In the genomic region with DNA sequence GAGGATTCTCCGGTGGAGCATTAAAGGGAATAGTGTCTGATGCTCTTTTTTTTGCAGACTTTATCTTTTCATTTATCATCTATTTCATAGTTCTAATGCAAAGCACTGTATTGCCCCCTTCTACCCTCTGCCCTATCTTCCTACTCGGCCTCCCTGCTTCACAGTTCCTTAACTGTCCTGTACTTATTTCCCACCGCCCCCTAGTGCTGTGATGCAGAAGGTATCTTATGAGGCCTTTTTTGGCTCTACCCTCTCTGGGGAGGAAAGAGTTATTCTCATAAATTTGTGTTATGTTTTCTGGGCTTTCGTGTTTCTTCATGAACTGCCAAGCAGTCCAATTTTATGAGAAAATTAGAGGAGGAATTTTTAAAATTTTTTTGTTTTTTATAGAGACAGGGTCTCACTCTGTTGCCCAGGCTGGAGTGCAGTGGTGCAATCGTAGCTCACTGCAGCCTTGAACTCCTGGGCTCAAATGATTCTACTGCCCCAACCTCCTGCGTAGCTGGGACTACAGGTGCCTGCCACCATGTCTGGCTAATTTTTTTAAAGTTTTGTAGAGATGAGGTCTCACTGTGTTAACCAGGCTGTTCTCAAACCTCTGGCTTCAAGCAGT, we compare ENCODE assay signal across 8 cellular contexts. TPM values are rescaled to one million over a fixed set of nuclear protein-coding genes. Genes with fewer than 3 reads are reported as not detected.
DNase-seq lines count a peak whose midpoint lies in the region; ATAC-seq and TF ChIP-seq lines count a peak whose summit lies in the region.

No MANE protein-coding gene starts in this region.

- intact Hi-C loops in A673 (cut with micrococcal nuclease; ENCODE audit: unreplicated experiment) (no loop called here), posterior vena cava (cut with DNase I) (no loop called here)

- TF ChIP-seq CTCF in A673 (conservative IDR thresholded peaks at IDR 0.05; ENCODE audit: low read depth, low read length), result peak; percentile 82
- peak; percentile 66; the same call in 1 of the 2 replicates for TF ChIP-seq CTCF in GM12875 (IDR thresholded peaks at IDR 0.05; ENCODE audit: borderline replicate concordance, insufficient read depth, low read depth, low read length)
- peak in 3 of 4 experiments; percentile 57 to 65 (median 59) for TF ChIP-seq CTCF in gastroesophageal sphincter (IDR thresholded peaks at IDR 0.05)
- peak; percentile 77 for TF ChIP-seq CTCF in osteoblast (IDR thresholded peaks at IDR 0.05; ENCODE audit: extremely low read depth, low read depth, low read length)

- H3K9me3 ChIP-seq in A673 (ENCODE audit: low read depth, low read length, poor library complexity, severe bottlenecking) (no peaks in the 10 kb centered on the region), NT2/D1 (ENCODE audit: insufficient read depth, low read length) (no peaks in the 10 kb centered on the region), gastroesophageal sphincter (no peaks in the 10 kb centered on the region), osteoblast (ENCODE audit: low read depth, low read length) (no peaks in the 10 kb centered on the region)

- WGBS in gastroesophageal sphincter (ENCODE audit: low coverage in 1 of 2), 2 donors, result 13 to 18% methylated on average over 6 of the region's 6 CpGs

- peak overlapping the region; percentile 98 for H2AFZ ChIP-seq in osteoblast (ENCODE audit: low read length)

- peak overlapping the region; percentile 99 for H3K9ac ChIP-seq in NT2/D1 (ENCODE audit: insufficient read length, low read depth)

- peaks cover 9% of the 10 kb centered on the region for H3K36me3 ChIP-seq in A673 (ENCODE audit: insufficient read depth, low read length, poor library complexity, severe bottlenecking)
- H3K36me3 ChIP-seq in NT2/D1 (ENCODE audit: insufficient read depth, insufficient read length, low read length), result peaks cover 42% of the 10 kb centered on the region
- peaks cover 0 to 30% of the 10 kb centered on the region in 2 donors for H3K36me3 ChIP-seq in gastroesophageal sphincter
- H3K36me3 ChIP-seq in osteoblast (ENCODE audit: insufficient read depth, low read length), result peaks cover 16% of the 10 kb centered on the region

- H3K4me1 ChIP-seq in A673 (ENCODE audit: insufficient read depth, low read length, poor library complexity, severe bottlenecking) (peaks cover 14% of the 10 kb centered on the region), NT2/D1 (ENCODE audit: insufficient read depth, insufficient read length) (no peaks in the 10 kb centered on the region), gastroesophageal sphincter (peaks cover 0 to 35% (median 13%) of the 10 kb centered on the region in 3 donors), osteoblast (ENCODE audit: insufficient read depth, low read length) (peaks cover 11% of the 10 kb centered on the region)

- DNase-seq in A673 (ENCODE audit: low spot score) (peak; percentile 85), HT1080 (ENCODE audit: low read depth) (peak; percentile 56), NT2/D1 (ENCODE audit: low read depth, low spot score) (peak; percentile 73), osteoblast (ENCODE audit: insufficient read length, low spot score, missing footprints) (peak; percentile 86), posterior vena cava (ENCODE audit: low spot score) (no peak)
- peak; percentile 43 for DNase-seq in activated naive CD4-positive, alpha-beta T cell treated with Interleukin-2 at 50 U/mL for 16 hours

- BruUV-seq in A673 (replicated peaks; lab: Mats Ljungman, UMichigan), result no TSS peak

- no peak for TF ChIP-seq EP300 in gastroesophageal sphincter (IDR thresholded peaks at IDR 0.05)

- no peak for ATAC-seq in gastroesophageal sphincter

- POLR2A ChIA-PET in A673 (lab: Charles Lee; ENCODE audit: low non-redundant PET), result no interaction called here

- H3K27me3 ChIP-seq in A673 (replicated peaks; ENCODE audit: insufficient read depth, low read depth, low read length, poor library complexity) (no peaks in the 10 kb centered on the region), NT2/D1 (ENCODE audit: insufficient read depth, insufficient read length) (no peaks in the 10 kb centered on the region), gastroesophageal sphincter (no peaks in the 10 kb centered on the region), osteoblast (ENCODE audit: insufficient read depth, low read length) (no peaks in the 10 kb centered on the region)

- peak overlapping the region; percentile 60 for H3K4me3 ChIP-seq in A673 (ENCODE audit: low read depth, low read length, poor library complexity, severe bottlenecking)
- peak overlapping the region; percentile 64 for H3K4me3 ChIP-seq in GM12875 (ENCODE audit: low read depth, low read length)
- H3K4me3 ChIP-seq in NT2/D1 (ENCODE audit: insufficient read length, low read depth), result peak overlapping the region; percentile 96
- peak overlapping the region; percentile 68 to 74 for H3K4me3 ChIP-seq in gastroesophageal sphincter
- peak overlapping the region; percentile 86 for H3K4me3 ChIP-seq in osteoblast (ENCODE audit: insufficient read depth, low read length)

- H4K20me1 ChIP-seq in osteoblast (ENCODE audit: insufficient read depth, low read length), result no peaks in the 10 kb centered on the region

- CTCF ChIA-PET in A673 (lab: Charles Lee), result interaction anchor here (0.7 kb wide), 1 partner anchor 1835 kb away, joined by 3 read pairs; no protein-coding TSS in a partner anchor

- H3K4me2 ChIP-seq in osteoblast (ENCODE audit: insufficient read depth, low read length), result peak overlapping the region; percentile 98

- no peak for TF ChIP-seq POLR2A in gastroesophageal sphincter (IDR thresholded peaks at IDR 0.05)

- H3K27ac ChIP-seq in A673 (ENCODE audit: low read depth, low read length, poor library complexity, severe bottlenecking), result peak overlapping the region; percentile 95
- peak overlapping the region; percentile 61 to 97 (median 91) for H3K27ac ChIP-seq in gastroesophageal sphincter
- H3K27ac ChIP-seq in osteoblast (ENCODE audit: low read depth, low read length), result peak overlapping the region; percentile 92

- H3K79me2 ChIP-seq in osteoblast (ENCODE audit: insufficient read depth, low read length), result peaks cover 31% of the 10 kb centered on the region

RNA-seq across cellular contexts. Expression of gene ITFG2, which starts 1.2 kb away (rescaled TPM):
- total RNA-seq in A673 (2021), result 37.8 and 39.2 TPM in 2 replicates
- total RNA-seq in HT1080 (2014; rRNA removed; shearing (Covaris generic)), result 18.0 and 20.6 TPM in 2 replicates
- polyA plus RNA-seq in HT1080 (2015; cell fraction: cytosol; rRNA removed), result 10.8 and 12.9 TPM in 2 replicates
- polyA plus RNA-seq in HT1080 (2015; cell fraction: nucleus; rRNA removed), result 43.5 and 46.8 TPM in 2 replicates
- 10 to 100 TPM; 11.9 to 29.0 (median 22.1) TPM for total RNA-seq in gastroesophageal sphincter
- 20.6 TPM in 2 replicates for total RNA-seq in osteoblast
- 10 to 100 TPM; 16.7 to 28.3 TPM for total RNA-seq in posterior vena cava

RNA-seq across cellular contexts. Expression of gene FKBP4, which starts 18.9 kb away (rescaled TPM):
- total RNA-seq in A673 (2021), result 187 and 196 TPM in 2 replicates
- total RNA-seq in HT1080 (2014; rRNA removed; shearing (Covaris generic)), result 74.5 and 77.2 TPM in 2 replicates
- 41.4 and 42.9 TPM in 2 replicates for polyA plus RNA-seq in HT1080 (2015; cell fraction: cytosol; rRNA removed)
- polyA plus RNA-seq in HT1080 (2015; cell fraction: nucleus; rRNA removed), result 54.8 and 57.1 TPM in 2 replicates
- 10 to 100 TPM; 34.7 to 47.0 (median 41.1) TPM for total RNA-seq in gastroesophageal sphincter
- 14.4 and 17.4 TPM in 2 replicates for total RNA-seq in osteoblast
- 10 to 100 TPM; 35.7 to 43.1 TPM for total RNA-seq in posterior vena cava

RNA-seq across cellular contexts. Expression of gene NRIP2, which starts 21.2 kb away (rescaled TPM):
- total RNA-seq in A673 (2021), result 0.28 and 0.39 TPM in 2 replicates
- not detected in 2 replicates for total RNA-seq in HT1080 (2014; rRNA removed; shearing (Covaris generic))
- polyA plus RNA-seq in HT1080 (2015; cell fraction: cytosol; rRNA removed), result not detected in 2 replicates
- not detected in 2 replicates for polyA plus RNA-seq in HT1080 (2015; cell fraction: nucleus; rRNA removed)
- total RNA-seq in gastroesophageal sphincter, result 1 to 10 TPM; 1.4 to 5.7 (median 1.9) TPM
- total RNA-seq in osteoblast, result 0.59 TPM in 1 of 2 replicates, not detected in the other
- total RNA-seq in posterior vena cava, result 1 to 10 TPM; 3.6 to 3.7 TPM

RNA-seq across cellular contexts. Expression of gene TEX52, which starts 43.2 kb away (rescaled TPM):
- total RNA-seq in A673 (2021) (0.44 TPM in 1 of 2 replicates, not detected in the other), gastroesophageal sphincter (not detected), osteoblast (not detected in 2 replicates), posterior vena cava (not detected)
- total RNA-seq in HT1080 (2014; rRNA removed; shearing (Covaris generic)), result not detected in 2 replicates
- not detected in 2 replicates for polyA plus RNA-seq in HT1080 (2015; cell fraction: cytosol; rRNA removed)
- not detected in 2 replicates for polyA plus RNA-seq in HT1080 (2015; cell fraction: nucleus; rRNA removed)
